ENCODE assay signal across 21 cellular contexts in the genomic region with DNA sequence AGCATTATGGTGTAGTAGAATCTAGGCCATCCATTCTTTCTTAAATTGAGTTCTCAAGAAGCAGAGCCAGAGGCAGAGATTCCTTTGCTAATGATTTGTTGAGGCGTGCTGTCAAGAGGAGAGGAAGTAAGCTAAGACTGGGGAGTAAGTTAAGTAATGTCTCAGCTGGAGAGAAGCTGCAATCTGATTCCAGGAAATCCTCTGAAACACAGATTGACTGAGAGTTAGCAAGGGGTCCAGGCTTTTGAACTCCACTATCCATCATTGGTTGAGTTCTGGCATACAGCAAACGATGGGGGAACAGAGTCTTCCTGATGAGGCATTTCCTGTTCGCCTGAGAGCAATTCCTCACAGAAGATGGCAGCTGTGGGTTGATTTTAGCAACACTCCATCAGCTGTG.
DNase-seq lines count a peak whose midpoint lies in the region; ATAC-seq and TF ChIP-seq lines count a peak whose summit lies in the region.
"Had no signal": no experiment of that assay in that cellular context is flagged by ENCODE, and none has a peak within 500 bp of the region (broad histone marks: within the 10 kb centered on the region; RNA-seq: fewer than 3 reads in every experiment).

No MANE protein-coding gene starts in this region.

- H3K4me1 ChIP-seq in A673 (ENCODE audit: insufficient read depth, low read length, poor library complexity, severe bottlenecking) (peaks cover 30% of the 10 kb centered on the region), left lung (peaks cover 0 to 5% of the 10 kb centered on the region in 2 donors)
- H3K4me1 ChIP-seq: Peyer's patch had no signal

- ATAC-seq in left lung = peak; percentile 36
- ATAC-seq in naive thymus-derived CD8-positive, alpha-beta T cell = no peak

- no peaks in the 10 kb centered on the region for H3K9me3 Mint-ChIP-seq in dendritic cell treated with granulocyte-macrophage colony-stimulating factor and Interleukin-4, amounts not matched to agents 40 ng/mL and 50 ng/mL, for 4 days
- H3K9me3 Mint-ChIP-seq in naive thymus-derived CD8-positive, alpha-beta T cell = peaks cover 0 to 13% (median 0%) of the 10 kb centered on the region in 9 donors

- CTCF ChIA-PET in A673 (lab: Charles Lee) = no interaction called here

- intact Hi-C loops in A673 (cut with micrococcal nuclease; ENCODE audit: unreplicated experiment) (loop anchor here (2.0 kb wide), 1 partner anchor 21 kb away; no protein-coding TSS in a partner anchor), left lung (cut with DNase I) (no loop called here)
- intact Hi-C loops in dendritic cell treated with granulocyte-macrophage colony-stimulating factor and Interleukin-4, amounts not matched to agents 40 ng/mL and 50 ng/mL, for 4 days (cut with micrococcal nuclease) = no loop called here

- H3K27ac ChIP-seq in A673 (ENCODE audit: low read depth, low read length, poor library complexity, severe bottlenecking) = no peak overlapping the region
- no peak overlapping the region for H3K27ac ChIP-seq in left lung
- H3K27ac ChIP-seq: HL-60, Peyer's patch had no signal

- POLR2A ChIA-PET in A673 (lab: Charles Lee; ENCODE audit: low non-redundant PET) = interaction anchor here (0.6 kb wide), 1 partner anchor 28 kb away, joined by 3 read pairs; no protein-coding TSS in a partner anchor
- POLR2A ChIA-PET in naive thymus-derived CD8-positive, alpha-beta T cell (lab: Charles Lee) = no interaction called here

- TF ChIP-seq CTCF in A673 (conservative IDR thresholded peaks at IDR 0.05; ENCODE audit: low read depth, low read length) (no peak), left lung (IDR thresholded peaks at IDR 0.05) (no peak)

- H3K4me3 ChIP-seq in A673 (ENCODE audit: low read depth, low read length, poor library complexity, severe bottlenecking) = no peak overlapping the region
- no peak overlapping the region for H3K4me3 ChIP-seq in left lung
- no peak overlapping the region for H3K4me3 ChIP-seq in MG63
- H3K4me3 ChIP-seq: Peyer's patch had no signal

- no peaks in the 10 kb centered on the region for H3K36me3 ChIP-seq in A673 (ENCODE audit: insufficient read depth, low read length, poor library complexity, severe bottlenecking)
- no peaks in the 10 kb centered on the region for H3K36me3 ChIP-seq in left lung
- no peaks in the 10 kb centered on the region for H3K36me3 ChIP-seq in MG63
- H3K36me3 ChIP-seq: Peyer's patch had no signal

- no peaks in the 10 kb centered on the region for H3K36me3 Mint-ChIP-seq in dendritic cell treated with granulocyte-macrophage colony-stimulating factor and Interleukin-4, amounts not matched to agents 40 ng/mL and 50 ng/mL, for 4 days (ENCODE audit: low read depth)
- H3K36me3 Mint-ChIP-seq in naive thymus-derived CD8-positive, alpha-beta T cell = no peaks in the 10 kb centered on the region
- H3K36me3 Mint-ChIP-seq: CD4-positive, CD25-positive, alpha-beta regulatory T cell had no signal

- peak; percentile 89 for DNase-seq in A673 (ENCODE audit: low spot score)
- peak; percentile 3 for DNase-seq in NCI-H226
- DNase-seq in left lung = no peak
- no peak for DNase-seq in activated naive CD4-positive, alpha-beta T cell (lab: John Stamatoyannopoulos, UW)
- DNase-seq in naive thymus-derived CD8-positive, alpha-beta T cell = no peak
- DNase-seq in MG63 = no peak
- no peak for DNase-seq in AML-193 (lab: John Stamatoyannopoulos, UW)
- DNase-seq: CD4-positive, CD25-positive, alpha-beta regulatory T cell; DMS79; GDM1; GOT3; HFFc6; KG1; NCI-H1105 treated with DMSO at 0.1 percent for 48 hours; NCI-H187 treated with DMSO at 0.1 percent for 48 hours; NCI-H2171; NCI-H510A; Peyer's patch; SIG-M5 had no signal

- no peaks in the 10 kb centered on the region for H3K27me3 ChIP-seq in A673 (replicated peaks; ENCODE audit: insufficient read depth, low read depth, low read length, poor library complexity)
- H3K27me3 ChIP-seq in left lung = no peaks in the 10 kb centered on the region
- H3K27me3 ChIP-seq in MG63 = no peaks in the 10 kb centered on the region
- H3K27me3 ChIP-seq: Peyer's patch had no signal

- H3K4me1 Mint-ChIP-seq in dendritic cell treated with granulocyte-macrophage colony-stimulating factor and Interleukin-4, amounts not matched to agents 40 ng/mL and 50 ng/mL, for 4 days (ENCODE audit: low read depth) = peaks cover 39% of the 10 kb centered on the region
- no peaks in the 10 kb centered on the region for H3K4me1 Mint-ChIP-seq in naive thymus-derived CD8-positive, alpha-beta T cell
- H3K4me1 Mint-ChIP-seq: CD4-positive, CD25-positive, alpha-beta regulatory T cell had no signal

- H3K27ac Mint-ChIP-seq in dendritic cell treated with granulocyte-macrophage colony-stimulating factor and Interleukin-4, amounts not matched to agents 40 ng/mL and 50 ng/mL, for 4 days = peak overlapping the region; percentile 44
- no peak overlapping the region for H3K27ac Mint-ChIP-seq in naive thymus-derived CD8-positive, alpha-beta T cell
- H3K27ac Mint-ChIP-seq: CD4-positive, CD25-positive, alpha-beta regulatory T cell; HFFc6 had no signal

- no peaks in the 10 kb centered on the region for H3K27me3 Mint-ChIP-seq in dendritic cell treated with granulocyte-macrophage colony-stimulating factor and Interleukin-4, amounts not matched to agents 40 ng/mL and 50 ng/mL, for 4 days
- H3K27me3 Mint-ChIP-seq in naive thymus-derived CD8-positive, alpha-beta T cell = peaks cover 0 to 13% (median 0%) of the 10 kb centered on the region in 5 donors
- H3K27me3 Mint-ChIP-seq: CD4-positive, CD25-positive, alpha-beta regulatory T cell had no signal

- H3K4me3 Mint-ChIP-seq in dendritic cell treated with granulocyte-macrophage colony-stimulating factor and Interleukin-4, amounts not matched to agents 40 ng/mL and 50 ng/mL, for 4 days = no peak overlapping the region
- no peak overlapping the region for H3K4me3 Mint-ChIP-seq in naive thymus-derived CD8-positive, alpha-beta T cell
- H3K4me3 Mint-ChIP-seq: CD4-positive, CD25-positive, alpha-beta regulatory T cell; HFFc6 had no signal

- no TSS peak for BruUV-seq in A673 (replicated peaks; lab: Mats Ljungman, UMichigan)

- H3K9me3 ChIP-seq in A673 (ENCODE audit: low read depth, low read length, poor library complexity, severe bottlenecking) (no peaks in the 10 kb centered on the region), left lung (no peaks in the 10 kb centered on the region), MG63 (no peaks in the 10 kb centered on the region; the same call in 1 of the 2 replicates)
- H3K9me3 ChIP-seq: Peyer's patch had no signal

Comparison
In these comparisons a context has a peak if more than half of its experiments do, and no peak if none do; other contexts are left out.
1. DNase-seq: peak in A673 (single experiment) and NCI-H226 (single experiment); none in left lung (0 of 2), activated naive CD4-positive, alpha-beta T cell (0 of 4), naive thymus-derived CD8-positive, alpha-beta T cell (0 of 10), MG63 (single experiment) and AML-193 (0 of 2).